In the genomic region with DNA sequence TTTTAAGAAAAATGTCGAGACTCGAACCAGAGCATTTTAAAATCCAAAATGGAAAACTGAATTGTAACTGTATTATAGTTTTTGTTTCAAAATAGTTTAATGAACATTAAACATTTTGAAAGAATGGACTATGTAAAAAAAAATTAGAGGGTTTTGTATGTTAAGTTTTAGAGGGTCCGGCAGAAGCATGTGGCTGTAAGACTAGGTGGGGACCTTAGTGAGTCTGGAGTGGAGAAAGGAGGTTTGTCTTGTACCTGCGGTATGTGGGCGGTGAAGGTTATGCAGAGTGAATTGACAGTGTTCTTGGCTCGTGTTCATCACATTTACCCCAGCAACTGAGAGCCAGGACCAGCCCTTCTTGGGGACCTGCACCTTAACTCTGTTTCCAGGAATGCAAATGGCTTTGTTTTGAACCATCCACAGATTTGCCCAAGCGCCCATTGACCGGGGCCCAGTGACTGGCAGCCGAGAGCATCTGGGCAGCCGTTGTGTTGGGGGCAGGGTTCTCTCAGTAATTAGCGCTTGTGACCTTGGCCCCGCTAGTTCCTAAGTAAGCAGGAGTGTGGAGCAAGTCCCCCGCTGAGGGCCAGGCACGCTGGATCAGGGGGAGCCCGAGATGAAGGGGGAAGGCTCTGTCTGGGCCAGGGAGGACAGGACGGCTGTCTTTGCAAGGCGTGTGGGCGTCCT, we compare ENCODE assay signal across 8 cellular contexts. TPM values are rescaled to one million over a fixed set of nuclear protein-coding genes. Genes with fewer than 3 reads are reported as not detected.
DNase-seq lines count a peak whose midpoint lies in the region; TF ChIP-seq lines count a peak whose summit lies in the region.

No MANE protein-coding gene starts in this region.

- TF ChIP-seq CTCF in VCaP (conservative IDR thresholded peaks at IDR 0.05) (no peak), epithelial cell of proximal tubule (conservative IDR thresholded peaks at IDR 0.05; ENCODE audit: low read depth, low read length) (peak; percentile 13), neural crest cell (conservative IDR thresholded peaks at IDR 0.05) (no peak)

- peak overlapping the region; percentile 93 for H3K27ac ChIP-seq in VCaP

- H3K27ac Mint-ChIP-seq in neural crest cell (ENCODE audit: unreplicated experiment): peak overlapping the region; percentile 93

- peak; percentile 38 for DNase-seq in NCI-H748 (lab: John Stamatoyannopoulos, UW; ENCODE audit: unreplicated experiment)
- no peak for DNase-seq in NCI-H748 treated with DMSO at 0.1 percent for 48 hours (lab: John Stamatoyannopoulos, UW)
- peak; percentile 90 for DNase-seq in epithelial cell of proximal tubule (ENCODE audit: low read depth)
- DNase-seq in neural crest cell (ENCODE audit: low read depth, low spot score): peak; percentile 14
- no peak for DNase-seq in GOT3 (lab: John Stamatoyannopoulos, UW)
- DNase-seq in occipital lobe (lab: John Stamatoyannopoulos, UW): no peak
- no peak for DNase-seq in NCI-H1930 (lab: John Stamatoyannopoulos, UW)

- peak overlapping the region; percentile 94 for H3K4me3 Mint-ChIP-seq in neural crest cell

- H3K27me3 Mint-ChIP-seq in neural crest cell (ENCODE audit: low read depth): peaks cover 2% of the 10 kb centered on the region

- peaks cover 9% of the 10 kb centered on the region for H3K9me3 Mint-ChIP-seq in neural crest cell

- H3K36me3 Mint-ChIP-seq in neural crest cell (ENCODE audit: low read depth): peaks cover 13% of the 10 kb centered on the region

- peaks cover 37% of the 10 kb centered on the region for H3K4me1 Mint-ChIP-seq in neural crest cell

- H3K4me3 ChIP-seq in epithelial cell of proximal tubule (ENCODE audit: low read depth, low read length): peak overlapping the region; percentile 61

RNA-seq across cellular contexts. Expression of a gene that starts 1.4 kb away (rescaled TPM):
- total RNA-seq in epithelial cell of proximal tubule: 52.6 and 88.1 TPM in 2 replicates
- total RNA-seq in neural crest cell: 38.6 and 40.2 TPM in 2 replicates
- total RNA-seq in occipital lobe: 91.9 TPM

Comparison
In these comparisons a context has a peak if more than half of its experiments do, and no peak if none do; other contexts are left out.
1. DNase-seq: peak in NCI-H748 (single experiment), epithelial cell of proximal tubule (single experiment) and neural crest cell (single experiment); none in NCI-H748 treated with DMSO at 0.1 percent for 48 hours (single experiment), GOT3 (single experiment), occipital lobe (single experiment) and NCI-H1930 (0 of 2).